1 cellular context compared by ENCODE assay signal in genomic region chr3:9208713-9209112, GRCh38.
A peak's percentile ranks its signal among the peaks of the same experiment; 100 is the strongest.
TF ChIP-seq lines count a peak whose summit lies in the region.

No MANE protein-coding gene starts in this region.

TF ChIP-seq in HEK293, 187 proteins besides CTCF, POLR2A, EP300 and RAD21 (continued from another document):
- peak; percentile 59; the same call in 1 of the 2 replicates for TF ChIP-seq ZBTB44 (tag by site-specific recombination; IDR thresholded peaks at IDR 0.05)
TF ChIP-seq in HEK293: peak in this region for 1.
